Comparison of ENCODE assay signal across 16 cellular contexts in the genomic region with DNA sequence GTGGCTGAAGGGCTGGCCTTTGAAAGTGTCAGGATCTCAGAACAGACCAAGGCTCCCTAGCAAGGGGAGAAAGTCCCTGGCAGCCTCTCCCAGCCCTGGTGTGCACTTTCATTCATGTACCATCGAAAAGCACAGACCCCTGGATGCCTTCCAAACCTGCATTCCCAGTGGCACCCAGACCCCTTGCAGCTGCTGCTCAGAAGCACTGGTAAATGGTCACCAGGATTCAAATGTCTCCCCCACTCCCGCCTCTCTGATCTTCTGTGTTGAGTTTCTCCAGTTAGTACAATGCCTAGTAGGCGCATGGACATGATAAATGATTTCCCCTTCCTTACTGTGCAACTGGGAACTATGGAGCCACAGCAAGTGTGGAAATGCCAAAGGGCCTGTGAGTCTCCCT.
DNase-seq lines count a peak whose midpoint lies in the region; ATAC-seq lines count a peak whose summit lies in the region.
"Had no signal": no experiment of that assay in that cellular context is flagged by ENCODE, and none has a peak within 500 bp of the region (broad histone marks: within the 10 kb centered on the region; RNA-seq: fewer than 3 reads in every experiment).

No MANE protein-coding gene starts in this region.

- no peaks in the 10 kb centered on the region for H3K9me3 ChIP-seq in right cardiac atrium (ENCODE audit: control insufficient read depth, low read length)
- no peaks in the 10 kb centered on the region for H3K9me3 ChIP-seq in skeletal muscle tissue (ENCODE audit: control insufficient read depth in 3 of 3, low read length in 3 of 3)
- H3K9me3 ChIP-seq: stomach had no signal

- no peaks in the 10 kb centered on the region for H3K36me3 ChIP-seq in skeletal muscle tissue (ENCODE audit: control insufficient read depth in 3 of 3, insufficient read depth in 3 of 3, low read length in 3 of 3)
- H3K36me3 ChIP-seq: stomach had no signal

- H3K4me1 ChIP-seq in right cardiac atrium (ENCODE audit: control insufficient read depth, insufficient read depth, low read length): peaks cover 31% of the 10 kb centered on the region
- peaks cover 44 to 57% (median 47%) of the 10 kb centered on the region in 3 donors for H3K4me1 ChIP-seq in skeletal muscle tissue (ENCODE audit: control insufficient read depth in 3 of 3, insufficient read depth in 3 of 3, low read length in 3 of 3)
- H3K4me1 ChIP-seq: parathyroid adenoma had no signal

- peak overlapping the region in 2 of 3 donors; percentile 15 to 47 for H3K27ac Mint-ChIP-seq in IgD-negative memory B cell
- H3K27ac Mint-ChIP-seq: CD4-positive, CD25-positive, alpha-beta regulatory T cell had no signal

- peaks cover 1% of the 10 kb centered on the region for H3K27me3 Mint-ChIP-seq in IgD-negative memory B cell
- H3K27me3 Mint-ChIP-seq: CD4-positive, CD25-positive, alpha-beta regulatory T cell had no signal

- DNase-seq in astrocyte of the hippocampus (ENCODE audit: low read depth, low spot score) (peak; percentile 80), right cardiac atrium (peak in 1 of 3 donors; percentile 42), LoVo (ENCODE audit: low spot score) (no peak), amygdala (lab: John Stamatoyannopoulos, UW) (no peak)
- DNase-seq in activated CD8-positive, alpha-beta memory T cell treated with anti-CD3 and anti-CD28 coated beads for 24 hours: no peak
- DNase-seq: CD4-positive, CD25-positive, alpha-beta regulatory T cell; effector memory CD4-positive, alpha-beta T cell; midbrain; NCI-H1417 treated with DMSO at 0.1 percent for 48 hours; stimulated activated CD4-positive, alpha-beta T cell treated with anti-CD3 and anti-CD28 coated beads, Interleukin-12 subunit alpha, Interleukin-12 subunit beta, amount 100 ng/mL, for 4 hours had no signal

- H3K4me3 Mint-ChIP-seq in IgD-negative memory B cell: no peak overlapping the region
- H3K4me3 Mint-ChIP-seq: CD4-positive, CD25-positive, alpha-beta regulatory T cell had no signal

- no peaks in the 10 kb centered on the region for H3K27me3 ChIP-seq in right cardiac atrium (ENCODE audit: control insufficient read depth, insufficient read depth)
- H3K27me3 ChIP-seq in skeletal muscle tissue (ENCODE audit: control insufficient read depth in 3 of 3, insufficient read depth in 3 of 3, low read length in 3 of 3): no peaks in the 10 kb centered on the region
- H3K27me3 ChIP-seq: foreskin keratinocyte, stomach had no signal

- 67% methylated on average over 3 of the region's 3 CpGs for WGBS in right cardiac atrium

- intact Hi-C loops in right cardiac atrium (cut with DNase I): no loop called here

- H3K9ac ChIP-seq in skeletal muscle tissue (ENCODE audit: low read depth in 1 of 3, low read length in 3 of 3): peak overlapping the region in 1 of 3 donors; percentile 21
- H3K9ac ChIP-seq: KMS-11, parathyroid adenoma had no signal

- no peaks in the 10 kb centered on the region for H3K4me1 Mint-ChIP-seq in IgD-negative memory B cell
- H3K4me1 Mint-ChIP-seq: CD4-positive, CD25-positive, alpha-beta regulatory T cell had no signal

- H3K4me3 ChIP-seq in right cardiac atrium (ENCODE audit: low read length): no peak overlapping the region
- peak overlapping the region in 2 of 3 donors; percentile 9 to 29 for H3K4me3 ChIP-seq in skeletal muscle tissue (ENCODE audit: low read length in 3 of 3)
- H3K4me3 ChIP-seq: stomach had no signal

- H3K9me3 Mint-ChIP-seq in IgD-negative memory B cell: no peaks in the 10 kb centered on the region

- ATAC-seq in right cardiac atrium: no peak
- ATAC-seq: foreskin keratinocyte had no signal

- peaks cover 5% of the 10 kb centered on the region for H3K36me3 Mint-ChIP-seq in IgD-negative memory B cell
- H3K36me3 Mint-ChIP-seq: CD4-positive, CD25-positive, alpha-beta regulatory T cell had no signal

- H3K27ac ChIP-seq in right cardiac atrium (ENCODE audit: low read length) (peak overlapping the region; percentile 59), skeletal muscle tissue (ENCODE audit: low read depth, low read length) (peak overlapping the region; percentile 47)
- H3K27ac ChIP-seq: foreskin keratinocyte, KMS-11, parathyroid adenoma had no signal
